In genomic region chr2:48529676-48530032, GRCh38 we compare ENCODE assay signal across 8 cellular contexts. TPM values are rescaled to one million over a fixed set of nuclear protein-coding genes. Genes with fewer than 3 reads are reported as not detected.
DNase-seq lines count a peak whose midpoint lies in the region; ATAC-seq and TF ChIP-seq lines count a peak whose summit lies in the region.

No MANE protein-coding gene starts in this region.

- CTCF ChIA-PET in BJ (lab: Yijun Ruan, JAX), result interaction anchor here (1.0 kb wide), 1 partner anchor 24 kb away, joined by 3 read pairs; no protein-coding TSS in a partner anchor

- H3K36me3 Mint-ChIP-seq in activated naive CD4-positive, alpha-beta T cell treated with anti-CD3 and anti-CD28 coated beads, Interleukin-2, amount 50 U/mL, for 24 hours, result peaks cover 3% of the 10 kb centered on the region

- no peaks in the 10 kb centered on the region for H3K27me3 Mint-ChIP-seq in activated naive CD4-positive, alpha-beta T cell treated with anti-CD3 and anti-CD28 coated beads, Interleukin-2, amount 50 U/mL, for 24 hours

- peak overlapping the region; percentile 91 for H3K4me3 Mint-ChIP-seq in activated naive CD4-positive, alpha-beta T cell treated with anti-CD3 and anti-CD28 coated beads, Interleukin-2, amount 50 U/mL, for 24 hours

- POLR2A ChIA-PET in BJ (lab: Charles Lee), result no interaction called here

- no peaks in the 10 kb centered on the region for H3K9me3 Mint-ChIP-seq in activated naive CD4-positive, alpha-beta T cell treated with anti-CD3 and anti-CD28 coated beads, Interleukin-2, amount 50 U/mL, for 24 hours

- DNase-seq in BJ (ENCODE audit: low read depth) (no peak), islet precursor cell (peak; percentile 54), testis (no peak), foreskin melanocyte (no peak)
- DNase-seq in stimulated activated CD4-positive, alpha-beta T cell treated with anti-CD3 and anti-CD28 coated beads, Interleukin-15, amount 100 ng/mL, for 24 hours, result no peak

- peaks cover 16% of the 10 kb centered on the region for H3K4me1 Mint-ChIP-seq in activated naive CD4-positive, alpha-beta T cell treated with anti-CD3 and anti-CD28 coated beads, Interleukin-2, amount 50 U/mL, for 24 hours

- H3K27me3 ChIP-seq in BJ (ENCODE audit: control insufficient read depth, insufficient read depth, low read length) (peaks cover 2% of the 10 kb centered on the region; the same call in 1 of the 2 replicates), testis (no peaks in the 10 kb centered on the region)

- peak overlapping the region; percentile 72 for H3K27ac Mint-ChIP-seq in activated naive CD4-positive, alpha-beta T cell treated with anti-CD3 and anti-CD28 coated beads, Interleukin-2, amount 50 U/mL, for 24 hours

- 5 to 14% methylated on average over 7 to 15 of the region's 15 CpGs for WGBS in testis, 2 donors

- TF ChIP-seq CTCF in BJ (IDR thresholded peaks at IDR 0.05; ENCODE audit: insufficient read depth, low read depth, low read length) (no peak), testis (IDR thresholded peaks at IDR 0.05) (no peak)

- peak overlapping the region; percentile 76 to 77 for H3K27ac ChIP-seq in testis

- no peaks in the 10 kb centered on the region for H3K4me1 ChIP-seq in testis

- H3K4me3 ChIP-seq in BJ (ENCODE audit: low read depth, low read length) (peak overlapping the region; percentile 81), testis (peak overlapping the region; percentile 65 to 82)

- no peaks in the 10 kb centered on the region for H3K9me3 ChIP-seq in testis

- intact Hi-C loops in testis (cut with DNase I; ENCODE audit: low total_unique reads), result no loop called here

- H3K36me3 ChIP-seq in BJ (ENCODE audit: control insufficient read depth, insufficient read depth, low read length) (no peaks in the 10 kb centered on the region), testis (ENCODE audit: low read depth, missing control alignments) (no peaks in the 10 kb centered on the region)

- TF ChIP-seq POLR2A in testis (IDR thresholded peaks at IDR 0.05), result no peak

- ATAC-seq in HG02798 (IDR thresholded peaks at IDR 0.05; ENCODE audit: poor library complexity, unreplicated experiment) (peak; percentile 33), HG02642 (IDR thresholded peaks at IDR 0.05; ENCODE audit: poor library complexity, unreplicated experiment) (no peak)

RNA-seq across cellular contexts. Expression of gene STON1, which starts 0.3 kb away (rescaled TPM):
- polyA plus RNA-seq in BJ (2011; rRNA removed) (4.0 and 5.6 TPM in 2 replicates), testis (ENCODE audit: insufficient read depth, low read depth, low replicate concordance) (3.8 TPM)
- polyA minus RNA-seq in BJ (2011; rRNA and poly(A)+ RNA removed), result 4.5 and 4.9 TPM in 2 replicates
- total RNA-seq in testis, result 1 to 10 TPM; 5.1 to 5.7 TPM
